ENCODE assay signal across 24 cellular contexts in the genomic region with DNA sequence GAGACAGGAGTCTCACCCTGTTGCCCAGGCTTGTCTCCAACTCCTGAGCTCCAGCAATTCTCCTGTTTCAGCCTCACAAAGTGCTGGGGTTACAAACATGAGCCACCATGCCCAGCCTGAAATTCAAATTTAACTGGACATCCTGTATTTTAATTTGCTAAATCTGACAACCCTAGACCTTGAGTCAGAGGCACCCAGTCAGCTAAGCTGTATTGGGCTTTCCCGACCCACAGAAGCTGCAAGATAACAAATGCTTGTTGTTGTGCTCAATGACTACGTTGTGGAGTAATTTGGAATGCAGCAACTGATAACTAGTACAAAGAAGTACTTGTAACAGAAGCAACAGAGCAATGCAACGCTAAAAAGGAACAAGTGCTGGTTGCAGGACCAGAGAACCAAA.
DNase-seq lines count a peak whose midpoint lies in the region; ATAC-seq, FAIRE-seq and TF ChIP-seq lines count a peak whose summit lies in the region.
"Had no signal": no experiment of that assay in that cellular context is flagged by ENCODE, and none has a peak within 500 bp of the region (broad histone marks: within the 10 kb centered on the region; RNA-seq: fewer than 3 reads in every experiment).

No MANE protein-coding gene starts in this region.

- H3K36me3 Mint-ChIP-seq in astrocyte (ENCODE audit: low read depth, unreplicated experiment), result no peaks in the 10 kb centered on the region
- H3K36me3 Mint-ChIP-seq in activated T-cell treated with anti-CD3 and anti-CD28 coated beads, Interleukin-2, amount 50 U/mL, for 4 hours (ENCODE audit: insufficient read depth), result no peaks in the 10 kb centered on the region
- H3K36me3 Mint-ChIP-seq: CD8-positive, alpha-beta T cell had no signal

- peak; percentile 79 for DNase-seq in Ammon's horn (ENCODE audit: low spot score)
- peak; percentile 91 for DNase-seq in astrocyte (ENCODE audit: low read depth)
- peak; percentile 69 to 80 for DNase-seq in foreskin keratinocyte
- no peak for DNase-seq in NCI-H146 (lab: John Stamatoyannopoulos, UW)
- no peak for DNase-seq in SK-N-DZ (ENCODE audit: low spot score)
- no peak for DNase-seq in NCI-H2107 (lab: John Stamatoyannopoulos, UW)
- no peak for DNase-seq in activated T-cell treated with anti-CD3 and anti-CD28 coated beads, Interleukin-2, amount 50 U/mL, for 4 hours
- DNase-seq: activated CD4-positive, alpha-beta T cell treated with anti-CD3 and anti-CD28 coated beads for 36 hours; activated naive CD4-positive, alpha-beta T cell treated with Interleukin-2 at 50 U/mL for 16 hours; CD8-positive, alpha-beta T cell; erythroblast; gastrocnemius medialis; GOT3; kidney; lower lobe of right lung; NCI-H1436 treated with DMSO at 0.1 percent for 48 hours; NCI-H2171 treated with DMSO at 0.1 percent for 48 hours; NCI-H526 treated with DMSO at 0.1 percent for 48 hours; psoas muscle; T-helper 2 cell had no signal

- H3K4me1 Mint-ChIP-seq in astrocyte (ENCODE audit: low read depth, unreplicated experiment), result no peaks in the 10 kb centered on the region
- H3K4me1 Mint-ChIP-seq in activated T-cell treated with anti-CD3 and anti-CD28 coated beads, Interleukin-2, amount 50 U/mL, for 4 hours (ENCODE audit: low read depth), result no peaks in the 10 kb centered on the region
- H3K4me1 Mint-ChIP-seq: activated CD4-positive, alpha-beta T cell treated with anti-CD3 and anti-CD28 coated beads for 36 hours had no signal

- no peak overlapping the region for H3K9ac ChIP-seq in astrocyte (ENCODE audit: low read length)

- peak; percentile 74 for ATAC-seq in foreskin keratinocyte
- no peak for ATAC-seq in activated T-cell treated with anti-CD3 and anti-CD28 coated beads, Interleukin-2, amount 50 U/mL, for 4 hours
- ATAC-seq: activated CD4-positive, alpha-beta T cell treated with anti-CD3 and anti-CD28 coated beads for 36 hours; CD8-positive, alpha-beta T cell; gastrocnemius medialis; K562; lower lobe of right lung; psoas muscle had no signal

- H3K79me2 ChIP-seq in astrocyte (ENCODE audit: insufficient read depth, low read length), result no peaks in the 10 kb centered on the region

- no peaks in the 10 kb centered on the region for H4K20me1 ChIP-seq in astrocyte (ENCODE audit: insufficient read depth, low read length)

- H3K4me2 ChIP-seq in astrocyte (ENCODE audit: low read length), result peak overlapping the region; percentile 9

- H3K9me3 ChIP-seq in astrocyte (ENCODE audit: insufficient read depth, low read depth, low read length), result no peaks in the 10 kb centered on the region
- no peaks in the 10 kb centered on the region for H3K9me3 ChIP-seq in mesodermal cell (ENCODE audit: control insufficient read depth, low read length)
- H3K9me3 ChIP-seq: gastrocnemius medialis, lower lobe of right lung, psoas muscle, SJSA1 had no signal

- H3K36me3 ChIP-seq in astrocyte (ENCODE audit: insufficient read depth, low read length) (no peaks in the 10 kb centered on the region), mesodermal cell (ENCODE audit: control insufficient read depth, insufficient read depth, low read length) (no peaks in the 10 kb centered on the region)
- H3K36me3 ChIP-seq: gastrocnemius medialis, lower lobe of right lung, SJSA1 had no signal

- H3K27ac Mint-ChIP-seq in astrocyte (ENCODE audit: unreplicated experiment), result peak overlapping the region; percentile 27
- H3K27ac Mint-ChIP-seq: activated CD4-positive, alpha-beta T cell treated with anti-CD3 and anti-CD28 coated beads for 36 hours; CD8-positive, alpha-beta T cell had no signal

- H3K4me3 ChIP-seq in astrocyte (ENCODE audit: insufficient read depth, low read depth, low read length) (no peak overlapping the region), mesodermal cell (ENCODE audit: extremely low read depth, insufficient read depth, low read length, poor library complexity, severe bottlenecking) (no peak overlapping the region)
- H3K4me3 ChIP-seq: gastrocnemius medialis, K562, lower lobe of right lung, psoas muscle, SJSA1 had no signal

- H3K4me3 Mint-ChIP-seq in astrocyte (ENCODE audit: unreplicated experiment), result no peak overlapping the region
- H3K4me3 Mint-ChIP-seq in activated T-cell treated with anti-CD3 and anti-CD28 coated beads, Interleukin-2, amount 50 U/mL, for 4 hours, result no peak overlapping the region
- H3K4me3 Mint-ChIP-seq: activated CD4-positive, alpha-beta T cell treated with anti-CD3 and anti-CD28 coated beads for 36 hours; CD8-positive, alpha-beta T cell had no signal

- 53 to 80% methylated on average over 1 to 2 of the region's 3 CpGs for WGBS in mesodermal cell (ENCODE audit: insufficient coverage in 2 of 2), 2 experiments

- H3K9me3 Mint-ChIP-seq in astrocyte (ENCODE audit: unreplicated experiment), result peaks cover under 1% of the 10 kb centered on the region
- peaks cover 3% of the 10 kb centered on the region for H3K9me3 Mint-ChIP-seq in activated T-cell treated with anti-CD3 and anti-CD28 coated beads, Interleukin-2, amount 50 U/mL, for 4 hours
- H3K9me3 Mint-ChIP-seq: CD8-positive, alpha-beta T cell had no signal

- H3K27me3 Mint-ChIP-seq in astrocyte (ENCODE audit: low read depth, unreplicated experiment), result peaks cover 5% of the 10 kb centered on the region
- no peaks in the 10 kb centered on the region for H3K27me3 Mint-ChIP-seq in activated T-cell treated with anti-CD3 and anti-CD28 coated beads, Interleukin-2, amount 50 U/mL, for 4 hours (ENCODE audit: low read depth)

- no peak overlapping the region for H2AFZ ChIP-seq in astrocyte (ENCODE audit: low read depth, low read length)

- H3K27ac ChIP-seq in astrocyte (ENCODE audit: low read depth, low read length) (peak overlapping the region; percentile 13), foreskin keratinocyte (peak overlapping the region; percentile 31), mesodermal cell (ENCODE audit: low read depth, low read length, severe bottlenecking) (peak overlapping the region; percentile 84)
- H3K27ac ChIP-seq: gastrocnemius medialis, lower lobe of right lung, psoas muscle, SJSA1 had no signal

- TF ChIP-seq CTCF in astrocyte (IDR thresholded peaks at IDR 0.05; ENCODE audit: insufficient read depth, low read depth, low read length) (no peak), foreskin keratinocyte (conservative IDR thresholded peaks at IDR 0.05) (no peak)

- H3K27me3 ChIP-seq in astrocyte (ENCODE audit: insufficient read depth, low read length) (peaks cover under 1% of the 10 kb centered on the region), foreskin keratinocyte (no peaks in the 10 kb centered on the region)
- H3K27me3 ChIP-seq: gastrocnemius medialis, SJSA1 had no signal

- H3K4me1 ChIP-seq in astrocyte (ENCODE audit: insufficient read depth, low read length) (peaks cover 8% of the 10 kb centered on the region), foreskin keratinocyte (peaks cover 13% of the 10 kb centered on the region), mesodermal cell (ENCODE audit: control insufficient read depth, insufficient read depth, low read length, poor library complexity, severe bottlenecking) (peaks cover 13% of the 10 kb centered on the region)
- H3K4me1 ChIP-seq: gastrocnemius medialis, lower lobe of right lung, psoas muscle, SJSA1 had no signal

- no peak for FAIRE-seq in astrocyte (lab: Jason Lieb, UNC)
- FAIRE-seq: K562, kidney, RCC 7860 had no signal

Comparison
In these comparisons a context has a peak if more than half of its experiments do, and no peak if none do; other contexts are left out.
1. DNase-seq: peak in Ammon's horn (single experiment), astrocyte (single experiment) and foreskin keratinocyte (2 of 2); none in NCI-H146 (single experiment), SK-N-DZ (single experiment), NCI-H2107 (single experiment) and activated T-cell treated with anti-CD3 and anti-CD28 coated beads, Interleukin-2, amount 50 U/mL, for 4 hours (single experiment).
2. H3K27ac ChIP-seq: peak in every context shown above with its lines; median percentile 84 in mesodermal cell; 31 in foreskin keratinocyte; 13 in astrocyte.